ENCODE assay signal across 22 cellular contexts in genomic region chr6:30935018-30935417, GRCh38. TPM values are rescaled to one million over a fixed set of nuclear protein-coding genes. Genes with fewer than 3 reads are reported as not detected.
DNase-seq lines count a peak whose midpoint lies in the region; ATAC-seq and TF ChIP-seq lines count a peak whose summit lies in the region.
"Had no signal": no experiment of that assay in that cellular context is flagged by ENCODE, and none has a peak within 500 bp of the region (broad histone marks: within the 10 kb centered on the region; RNA-seq: fewer than 3 reads in every experiment).

No MANE protein-coding gene starts in this region.

- H3K4me3 ChIP-seq in WERI-Rb-1 (ENCODE audit: low read depth, low read length): no peak overlapping the region
- H3K4me3 ChIP-seq: transverse colon had no signal

- peaks cover 9% of the 10 kb centered on the region for H3K27me3 ChIP-seq in WERI-Rb-1 (ENCODE audit: insufficient read depth, low read depth, severe bottlenecking)

- TF ChIP-seq CTCF in endothelial cell (IDR thresholded peaks at IDR 0.05; ENCODE audit: unreplicated experiment) (no peak), mesothelial cell of epicardium (IDR thresholded peaks at IDR 0.05; ENCODE audit: unreplicated experiment) (no peak), WERI-Rb-1 (IDR thresholded peaks at IDR 0.05; ENCODE audit: low read depth, low read length) (no peak)

- H3K9me3 Mint-ChIP-seq in endothelial cell (ENCODE audit: unreplicated experiment) (no peaks in the 10 kb centered on the region), mesothelial cell of epicardium (no peaks in the 10 kb centered on the region)
- H3K9me3 Mint-ChIP-seq: activated CD4-positive, alpha-beta T cell treated with anti-CD3 and anti-CD28 coated beads, Interleukin-2, amount 10 ng/mL, durations not matched to agents 24 days and 14 days; effector memory CD8-positive, alpha-beta T cell; memory B cell; natural killer cell had no signal

- no peaks in the 10 kb centered on the region for H3K36me3 ChIP-seq in WERI-Rb-1
- H3K36me3 ChIP-seq: transverse colon had no signal

- H3K27ac Mint-ChIP-seq in endothelial cell (ENCODE audit: unreplicated experiment) (no peak overlapping the region), mesothelial cell of epicardium (peak overlapping the region; percentile 70)
- H3K27ac Mint-ChIP-seq: activated CD4-positive, alpha-beta T cell treated with anti-CD3 and anti-CD28 coated beads, Interleukin-2, amount 10 ng/mL, durations not matched to agents 24 days and 14 days; effector memory CD8-positive, alpha-beta T cell; memory B cell; natural killer cell had no signal

- H3K4me1 Mint-ChIP-seq in endothelial cell (ENCODE audit: unreplicated experiment) (peaks cover 3% of the 10 kb centered on the region), mesothelial cell of epicardium (peaks cover 46% of the 10 kb centered on the region)
- H3K4me1 Mint-ChIP-seq: activated CD4-positive, alpha-beta T cell treated with anti-CD3 and anti-CD28 coated beads, Interleukin-2, amount 10 ng/mL, durations not matched to agents 24 days and 14 days; natural killer cell had no signal

- no peak overlapping the region for H3K27ac ChIP-seq in WERI-Rb-1
- H3K27ac ChIP-seq: transverse colon had no signal

- H3K27me3 Mint-ChIP-seq in endothelial cell (ENCODE audit: unreplicated experiment) (peaks cover 2% of the 10 kb centered on the region), mesothelial cell of epicardium (ENCODE audit: low read depth) (no peaks in the 10 kb centered on the region)

- no peaks in the 10 kb centered on the region for H3K9me3 ChIP-seq in WERI-Rb-1 (ENCODE audit: severe bottlenecking)
- H3K9me3 ChIP-seq: transverse colon had no signal

- no peak for ATAC-seq in HG02885 (IDR thresholded peaks at IDR 0.05; ENCODE audit: poor library complexity, unreplicated experiment)
- ATAC-seq: effector memory CD8-positive, alpha-beta T cell; natural killer cell; Right ventricle myocardium inferior; stimulated activated naive CD8-positive, alpha-beta T cell treated with anti-CD3 and anti-CD28 coated beads, Interleukin-15, Interleukin-2, amounts not matched to agents 100 U/mL and 50 U/mL, for 24 hours had no signal

- no peaks in the 10 kb centered on the region for H3K36me3 Mint-ChIP-seq in endothelial cell (ENCODE audit: low read depth, unreplicated experiment)
- peaks cover 1% of the 10 kb centered on the region for H3K36me3 Mint-ChIP-seq in mesothelial cell of epicardium
- H3K36me3 Mint-ChIP-seq: memory B cell, natural killer cell had no signal

- DNase-seq in HT-29 (ENCODE audit: low spot score) (peak; percentile 68), NCI-H69 (lab: John Stamatoyannopoulos, UW) (peak; percentile 13), endothelial cell (ENCODE audit: low spot score) (no peak), mesothelial cell of epicardium (ENCODE audit: low spot score in 2 of 2, unreplicated experiment in 2 of 2) (no peak), NCI-H510A (lab: John Stamatoyannopoulos, UW) (no peak), WERI-Rb-1 (no peak)
- DNase-seq in central memory CD4-positive, alpha-beta T cell: no peak
- DNase-seq: activated CD4-positive, alpha-beta T cell treated with anti-CD3 and anti-CD28 coated beads, Interleukin-2, amount 10 ng/mL, durations not matched to agents 24 days and 14 days; activated CD8-positive, alpha-beta memory T cell treated with anti-CD3 and anti-CD28 coated beads, Interleukin-2, amount 50 U/mL, for 48 hours; activated effector memory CD4-positive, alpha-beta T cell treated with anti-CD3 and anti-CD28 coated beads, Interleukin-2, amount 50 U/mL, for 16 hours; effector memory CD8-positive, alpha-beta T cell; natural killer cell; NCI-H1436; NCI-H2227 treated with DMSO at 0.1 percent for 48 hours; stimulated activated CD4-positive, alpha-beta T cell treated with anti-CD3 and anti-CD28 coated beads, Interleukin-1b, Interleukin-23, amount 100 ng/mL, for 48 hours; stimulated activated naive CD8-positive, alpha-beta T cell treated with anti-CD3 and anti-CD28 coated beads, Interleukin-15, Interleukin-2, amounts not matched to agents 100 U/mL and 50 U/mL, for 24 hours; transverse colon had no signal

- peak overlapping the region; percentile 9 for H3K4me3 Mint-ChIP-seq in endothelial cell (ENCODE audit: unreplicated experiment)
- H3K4me3 Mint-ChIP-seq in mesothelial cell of epicardium: no peak overlapping the region
- H3K4me3 Mint-ChIP-seq: activated CD4-positive, alpha-beta T cell treated with anti-CD3 and anti-CD28 coated beads, Interleukin-2, amount 10 ng/mL, durations not matched to agents 24 days and 14 days; effector memory CD8-positive, alpha-beta T cell; memory B cell; natural killer cell had no signal

RNA-seq across cellular contexts. Expression of gene SFTA2, which starts 3.0 kb away (rescaled TPM):
- 4.7 and 8.0 TPM in 2 replicates for total RNA-seq in HT-29 (2014; rRNA removed; shearing (Covaris generic))
- total RNA-seq in endothelial cell (ENCODE audit: unreplicated experiment): 2.8 TPM
- not detected in 3 replicates for total RNA-seq in mesothelial cell of epicardium
- total RNA-seq: activated CD4-positive, alpha-beta T cell treated with anti-CD3 and anti-CD28 coated beads, Interleukin-2, amount 10 ng/mL, durations not matched to agents 24 days and 14 days; chondrocyte; H4; natural killer cell; Right ventricle myocardium inferior; transverse colon had no signal

RNA-seq across cellular contexts. Expression of gene MUCL3, which starts 5.8 kb away (rescaled TPM):
- total RNA-seq in HT-29 (2014; rRNA removed; shearing (Covaris generic)): 0.08 and 0.15 TPM in 2 replicates
- not detected for total RNA-seq in endothelial cell (ENCODE audit: unreplicated experiment)
- total RNA-seq in mesothelial cell of epicardium: not detected in 3 replicates
- total RNA-seq: activated CD4-positive, alpha-beta T cell treated with anti-CD3 and anti-CD28 coated beads, Interleukin-2, amount 10 ng/mL, durations not matched to agents 24 days and 14 days; H4; natural killer cell; Right ventricle myocardium inferior had no signal

RNA-seq across cellular contexts. Expression of gene VARS2, which starts 21.0 kb away (rescaled TPM):
- 23.2 and 24.4 TPM in 2 replicates for total RNA-seq in HT-29 (2014; rRNA removed; shearing (Covaris generic))
- total RNA-seq in endothelial cell (ENCODE audit: unreplicated experiment) (20.0 TPM), mesothelial cell of epicardium (62.1 to 70.6 TPM (median 67.4 TPM) in 3 replicates)

RNA-seq across cellular contexts. Expression of gene GTF2H4, which starts 27.0 kb away (rescaled TPM):
- 18.9 and 20.2 TPM in 2 replicates for total RNA-seq in HT-29 (2014; rRNA removed; shearing (Covaris generic))
- total RNA-seq in endothelial cell (ENCODE audit: unreplicated experiment): 47.6 TPM
- total RNA-seq in mesothelial cell of epicardium: 62.1 to 65.4 TPM (median 62.2 TPM) in 3 replicates

RNA-seq across cellular contexts. Expression of gene MUC21, which starts 48.5 kb away (rescaled TPM):
- total RNA-seq in HT-29 (2014; rRNA removed; shearing (Covaris generic)): not detected in 2 replicates
- total RNA-seq in endothelial cell (ENCODE audit: unreplicated experiment) (0.10 TPM), mesothelial cell of epicardium (not detected in 3 replicates)
- total RNA-seq: activated CD4-positive, alpha-beta T cell treated with anti-CD3 and anti-CD28 coated beads, Interleukin-2, amount 10 ng/mL, durations not matched to agents 24 days and 14 days; chondrocyte; H4; natural killer cell; Right ventricle myocardium inferior; transverse colon had no signal

Comparison
In these comparisons a context has a peak if more than half of its experiments do, and no peak if none do; other contexts are left out.
1. DNase-seq: peak in HT-29 (single experiment) and NCI-H69 (single experiment); none in endothelial cell (single experiment), mesothelial cell of epicardium (0 of 2), NCI-H510A (single experiment), WERI-Rb-1 (single experiment) and central memory CD4-positive, alpha-beta T cell (single experiment).